In genomic region chr6:168909288-168909687, GRCh38 we compare ENCODE assay signal across 15 cellular contexts.
DNase-seq lines count a peak whose midpoint lies in the region; ATAC-seq and TF ChIP-seq lines count a peak whose summit lies in the region.
"Had no signal": no experiment of that assay in that cellular context is flagged by ENCODE, and none has a peak within 500 bp of the region (broad histone marks: within the 10 kb centered on the region; RNA-seq: fewer than 3 reads in every experiment).

No MANE protein-coding gene starts in this region.

- TF ChIP-seq EP300 in suprapubic skin (IDR thresholded peaks at IDR 0.05) = no peak

- H3K4me3 ChIP-seq in GM23248 (no peak overlapping the region), coronary artery (no peak overlapping the region), suprapubic skin (no peak overlapping the region)

- DNase-seq in GM23248 (no peak), T-helper 17 cell (no peak), coronary artery (ENCODE audit: low spot score) (peak; percentile 26), suprapubic skin (ENCODE audit: low spot score in 2 of 2) (no peak)
- DNase-seq in natural killer cell treated with Interleukin-12 subunit alpha and Interleukin-12 subunit beta and Interleukin-15 and Interleukin-18, amount 100 ng/mL, for 72 hours (ENCODE audit: low spot score) = no peak
- DNase-seq: ACHN, C1 segment of cervical spinal cord, H9, NCI-H1048, NCI-H1436 treated with DMSO at 0.1 percent for 48 hours, NCI-H2081, NCI-H446 treated with DMSO at 0.1 percent for 48 hours, Right ventricle myocardium superior had no signal

- H3K4me1 Mint-ChIP-seq in T-helper 17 cell = peaks cover 22% of the 10 kb centered on the region
- H3K4me1 Mint-ChIP-seq in natural killer cell treated with Interleukin-12 subunit alpha and Interleukin-12 subunit beta and Interleukin-15 and Interleukin-18, amount 100 ng/mL, for 72 hours (ENCODE audit: low read depth in 2 of 2) = peaks cover 10 to 29% of the 10 kb centered on the region in 2 donors

- peak overlapping the region; percentile 29; the same call in 1 of the 2 replicates for H3K9ac ChIP-seq in GM23248

- peaks cover 9% of the 10 kb centered on the region; the same call in 1 of the 2 replicates for H3F3A ChIP-seq in GM23248 (ENCODE audit: insufficient read depth)

- H3K4me1 ChIP-seq in GM23248 (ENCODE audit: insufficient read depth) (peaks cover 17% of the 10 kb centered on the region), suprapubic skin (no peaks in the 10 kb centered on the region)

- no peaks in the 10 kb centered on the region for H3K9me2 ChIP-seq in GM23248 (ENCODE audit: insufficient read depth)

- no peak overlapping the region for H3K4me2 ChIP-seq in GM23248 (ENCODE audit: unreplicated experiment)

- in situ Hi-C loops in GM23248 (cut with MboI) = loop anchor here (25.0 kb wide), 1 partner anchor 728 kb away; no protein-coding TSS in a partner anchor

- no peaks in the 10 kb centered on the region for H3K9me3 Mint-ChIP-seq in natural killer cell treated with Interleukin-12 subunit alpha and Interleukin-12 subunit beta and Interleukin-15 and Interleukin-18, amount 100 ng/mL, for 72 hours

- H3K27ac ChIP-seq in GM23248 (peak overlapping the region; percentile 96), coronary artery (no peak overlapping the region), suprapubic skin (no peak overlapping the region)

- no peaks in the 10 kb centered on the region for H3K9me3 ChIP-seq in GM23248 (ENCODE audit: low read depth)
- no peaks in the 10 kb centered on the region for H3K9me3 ChIP-seq in T-helper 17 cell (ENCODE audit: control insufficient read depth, low read length, poor library complexity, severe bottlenecking)
- H3K9me3 ChIP-seq in suprapubic skin = no peaks in the 10 kb centered on the region

- ATAC-seq in T-helper 17 cell (peak; percentile 86), GM21825 (IDR thresholded peaks at IDR 0.05; ENCODE audit: unreplicated experiment) (no peak), GM18909 (IDR thresholded peaks at IDR 0.05; ENCODE audit: poor library complexity, unreplicated experiment) (no peak)
- ATAC-seq in natural killer cell treated with Interleukin-12 subunit alpha and Interleukin-12 subunit beta and Interleukin-15 and Interleukin-18, amount 100 ng/mL, for 72 hours = no peak

- H2AFZ ChIP-seq in GM23248 = 0 out of 2 replicates have a peak overlapping the region, but pooled peaks have one; percentile 24

- H3K79me2 ChIP-seq in GM23248 (ENCODE audit: insufficient read depth) = no peaks in the 10 kb centered on the region

- no peak for TF ChIP-seq CTCF in coronary artery (IDR thresholded peaks at IDR 0.05)
- no peak for TF ChIP-seq CTCF in suprapubic skin (IDR thresholded peaks at IDR 0.05)

- no peak overlapping the region for H3K27ac Mint-ChIP-seq in T-helper 17 cell
- H3K27ac Mint-ChIP-seq in natural killer cell treated with Interleukin-12 subunit alpha and Interleukin-12 subunit beta and Interleukin-15 and Interleukin-18, amount 100 ng/mL, for 72 hours = peak overlapping the region; percentile 19 to 72
- H3K27ac Mint-ChIP-seq: H9 had no signal

- H3K27me3 ChIP-seq in GM23248 (replicated peaks; ENCODE audit: insufficient read depth) (no peaks in the 10 kb centered on the region), suprapubic skin (no peaks in the 10 kb centered on the region)

- no peaks in the 10 kb centered on the region for H3K36me3 ChIP-seq in GM23248 (ENCODE audit: low read depth)
- no peaks in the 10 kb centered on the region for H3K36me3 ChIP-seq in suprapubic skin

- H4K20me1 ChIP-seq in GM23248 (ENCODE audit: insufficient read depth) = no peaks in the 10 kb centered on the region

- H3K4me3 Mint-ChIP-seq in T-helper 17 cell = peak overlapping the region; percentile 56
- peak overlapping the region; percentile 25 for H3K4me3 Mint-ChIP-seq in natural killer cell treated with Interleukin-12 subunit alpha and Interleukin-12 subunit beta and Interleukin-15 and Interleukin-18, amount 100 ng/mL, for 72 hours
- H3K4me3 Mint-ChIP-seq: H9 had no signal

- WGBS in GM23248 (ENCODE audit: low coverage in 1 of 2, low lambda C conversion rate in 2 of 2, missing lambda C conversion rate in 2 of 2), 2 experiments = 89 to 91% methylated on average over 10 of the region's 10 CpGs
- 82% methylated on average over 10 of the region's 10 CpGs for WGBS in suprapubic skin

- peaks cover 6% of the 10 kb centered on the region for H3K27me3 Mint-ChIP-seq in T-helper 17 cell
- peaks cover 0 to 9% of the 10 kb centered on the region in 2 donors for H3K27me3 Mint-ChIP-seq in natural killer cell treated with Interleukin-12 subunit alpha and Interleukin-12 subunit beta and Interleukin-15 and Interleukin-18, amount 100 ng/mL, for 72 hours

- no peaks in the 10 kb centered on the region for H3K36me3 Mint-ChIP-seq in T-helper 17 cell (ENCODE audit: low read depth)
- H3K36me3 Mint-ChIP-seq in natural killer cell treated with Interleukin-12 subunit alpha and Interleukin-12 subunit beta and Interleukin-15 and Interleukin-18, amount 100 ng/mL, for 72 hours = no peaks in the 10 kb centered on the region

- TF ChIP-seq POLR2A in suprapubic skin (IDR thresholded peaks at IDR 0.05) = no peak
